Comparison of ENCODE assay signal across 18 cellular contexts in genomic region chr7:138077809-138078208, GRCh38. TPM values are rescaled to one million over a fixed set of nuclear protein-coding genes. Genes with fewer than 3 reads are reported as not detected.
"Had no signal": no experiment of that assay in that cellular context is flagged by ENCODE, and none has a peak within 500 bp of the region (broad histone marks: within the 10 kb centered on the region; RNA-seq: fewer than 3 reads in every experiment).

No MANE protein-coding gene starts in this region.

- DNase-seq: activated CD4-positive, alpha-beta memory T cell treated with anti-CD3 and anti-CD28 coated beads for 36 hours; activated CD4-positive, CD25-positive, alpha-beta regulatory T cell treated with anti-CD3 and anti-CD28 coated beads, Interleukin-2, amount 50 U/mL, for 72 hours; activated naive CD8-positive, alpha-beta T cell treated with anti-CD3 and anti-CD28 coated beads, Interleukin-2, amount 10 ng/mL, durations not matched to agents 7 days and 5 days; aorta; heart left ventricle; islet precursor cell; left ventricle myocardium superior; nephron progenitor cell; stimulated activated CD4-positive, alpha-beta T cell treated with anti-CD3 and anti-CD28 coated beads, Interleukin-4, amount 100 ng/mL, for 4 hours; stomach; T-helper 2 cell had no signal

- H3K36me3 Mint-ChIP-seq: activated CD4-positive, alpha-beta memory T cell treated with anti-CD3 and anti-CD28 coated beads for 36 hours; activated naive CD8-positive, alpha-beta T cell treated with anti-CD3 and anti-CD28 coated beads, Interleukin-2, amount 10 ng/mL, durations not matched to agents 7 days and 5 days had no signal

- H3K27ac Mint-ChIP-seq: activated CD4-positive, alpha-beta memory T cell treated with anti-CD3 and anti-CD28 coated beads for 36 hours; activated naive CD8-positive, alpha-beta T cell treated with anti-CD3 and anti-CD28 coated beads, Interleukin-2, amount 10 ng/mL, durations not matched to agents 7 days and 5 days; nephron progenitor cell had no signal

- H3K4me3 Mint-ChIP-seq: activated CD4-positive, alpha-beta memory T cell treated with anti-CD3 and anti-CD28 coated beads for 36 hours; activated naive CD8-positive, alpha-beta T cell treated with anti-CD3 and anti-CD28 coated beads, Interleukin-2, amount 10 ng/mL, durations not matched to agents 7 days and 5 days; nephron progenitor cell had no signal

- ATAC-seq: heart left ventricle, left ventricle myocardium superior had no signal

- H3K4me1 Mint-ChIP-seq: activated naive CD8-positive, alpha-beta T cell treated with anti-CD3 and anti-CD28 coated beads, Interleukin-2, amount 10 ng/mL, durations not matched to agents 7 days and 5 days; nephron progenitor cell had no signal

- H3K27me3 Mint-ChIP-seq: activated naive CD8-positive, alpha-beta T cell treated with anti-CD3 and anti-CD28 coated beads, Interleukin-2, amount 10 ng/mL, durations not matched to agents 7 days and 5 days had no signal

RNA-seq across cellular contexts. Expression of gene AKR1D1, which starts 1.6 kb away (rescaled TPM):
- total RNA-seq: activated CD4-positive, alpha-beta memory T cell treated with anti-CD3 and anti-CD28 coated beads for 36 hours; activated naive CD8-positive, alpha-beta T cell treated with anti-CD3 and anti-CD28 coated beads, Interleukin-2, amount 10 ng/mL, durations not matched to agents 7 days and 5 days; aorta; cardiac muscle cell; frontal cortex; heart left ventricle; left ventricle myocardium superior; mesenteric fat pad; omental fat pad; pulmonary artery endothelial cell; stomach; thoracic aorta; ureter had no signal
